In genomic region chr4:53551281-53551864, GRCh38 we compare ENCODE assay signal across 17 cellular contexts. TPM values are rescaled to one million over a fixed set of nuclear protein-coding genes. Genes with fewer than 3 reads are reported as not detected.
A peak's percentile ranks its signal among the peaks of the same experiment; 100 is the strongest.
DNase-seq lines count a peak whose midpoint lies in the region; ATAC-seq, FAIRE-seq and TF ChIP-seq lines count a peak whose summit lies in the region.
"Had no signal": no experiment of that assay in that cellular context is flagged by ENCODE, and none has a peak within 500 bp of the region (broad histone marks: within the 10 kb centered on the region; RNA-seq: fewer than 3 reads in every experiment).

No MANE protein-coding gene starts in this region.

- H3K36me3 ChIP-seq in IMR-90 (ENCODE audit: control insufficient read depth, insufficient read depth, low read length) (no peaks in the 10 kb centered on the region), endothelial cell of umbilical vein (ENCODE audit: control insufficient read depth in 2 of 2, extremely low read depth in 1 of 2, insufficient read depth in 2 of 2, low read length in 2 of 2) (no peaks in the 10 kb centered on the region), neural progenitor cell (no peaks in the 10 kb centered on the region)

- no peaks in the 10 kb centered on the region for H3K79me2 ChIP-seq in endothelial cell of umbilical vein (ENCODE audit: control insufficient read depth, insufficient read depth, low read length)
- H3K79me2 ChIP-seq in neural progenitor cell (ENCODE audit: low read depth) = no peaks in the 10 kb centered on the region

- no peak overlapping the region for H3K4me2 ChIP-seq in IMR-90 (ENCODE audit: low read depth, low read length)
- H3K4me2 ChIP-seq in endothelial cell of umbilical vein (ENCODE audit: insufficient read depth, low read length) = no peak overlapping the region
- H3K4me2 ChIP-seq in neural progenitor cell = no peak overlapping the region

- H3K27ac ChIP-seq in IMR-90 (ENCODE audit: insufficient read depth, low read length) (no peak overlapping the region), endothelial cell of umbilical vein (ENCODE audit: insufficient read depth, low read depth, low read length) (peak overlapping the region; percentile 20), neural progenitor cell (no peak overlapping the region)

- H3K18ac ChIP-seq in IMR-90 (ENCODE audit: low read depth, low read length) = no peak overlapping the region

- WGBS in IMR-90 (ENCODE audit: extremely low coverage in 2 of 2, insufficient read length in 1 of 2), 2 experiments = no CpG with 5 or more reads among the region's 7 CpGs

- no peak for FAIRE-seq in endothelial cell of umbilical vein (lab: Jason Lieb, UNC)
- FAIRE-seq: GM12892, H1 had no signal

- peaks cover 3% of the 10 kb centered on the region; the same call in 1 of the 2 replicates for H3K9me1 ChIP-seq in IMR-90 (ENCODE audit: insufficient read depth, low read length)
- H3K9me1 ChIP-seq in endothelial cell of umbilical vein (replicated peaks; ENCODE audit: control insufficient read depth, extremely low read depth, insufficient read depth, low read length) = no peaks in the 10 kb centered on the region

- POLR2A ChIA-PET in IMR-90 (lab: Charles Lee; ENCODE audit: unreplicated experiment) (no interaction called here), endothelial cell of umbilical vein (lab: Charles Lee) (no interaction called here)

- H4K91ac ChIP-seq in IMR-90 (ENCODE audit: insufficient read depth, low read depth, low read length) = no peak overlapping the region

- TF ChIP-seq POLR2A in IMR-90 (IDR thresholded peaks at IDR 0.05; ENCODE audit: low read depth, low read length) (no peak), endothelial cell of umbilical vein (IDR thresholded peaks at IDR 0.05; ENCODE audit: low read depth, low read length) (no peak)

- no peak overlapping the region for H3K14ac ChIP-seq in IMR-90 (replicated peaks; ENCODE audit: low read depth, low read length)

- H3K79me1 ChIP-seq in IMR-90 (ENCODE audit: low read depth in 1 of 2, low read length in 2 of 2) = no peaks in the 10 kb centered on the region; a peak in 1 of 4 replicates

- intact Hi-C loops in IMR-90 (cut with micrococcal nuclease) (no loop called here), endothelial cell of umbilical vein (cut with micrococcal nuclease) (loop anchor here (10.0 kb wide), 3 partner anchors 447 to 837 kb away; no protein-coding TSS in a partner anchor)

- no peaks in the 10 kb centered on the region for H3K9me3 Mint-ChIP-seq in osteocyte (ENCODE audit: unreplicated experiment)
- H3K9me3 Mint-ChIP-seq in neural progenitor cell = peaks cover 5% of the 10 kb centered on the region

- H2BK5ac ChIP-seq in IMR-90 (ENCODE audit: low read depth, low read length, poor library complexity, severe bottlenecking) = no peak overlapping the region

- no peak overlapping the region for H3K23ac ChIP-seq in IMR-90 (ENCODE audit: low read depth, low read length)

- H2AFZ ChIP-seq in IMR-90 (replicated peaks; ENCODE audit: low read length, poor library complexity) (no peak overlapping the region), endothelial cell of umbilical vein (ENCODE audit: low read depth, low read length) (no peak overlapping the region), neural progenitor cell (replicated peaks) (no peak overlapping the region)

- H3K36me3 Mint-ChIP-seq in osteocyte (ENCODE audit: unreplicated experiment) = no peaks in the 10 kb centered on the region
- H3K36me3 Mint-ChIP-seq in neural progenitor cell = no peaks in the 10 kb centered on the region
- H3K36me3 Mint-ChIP-seq: CD4-positive, alpha-beta memory T cell had no signal

- H3K56ac ChIP-seq in IMR-90 (ENCODE audit: extremely low read depth, insufficient read depth, low read length) = no peak overlapping the region

- H3K27ac Mint-ChIP-seq in osteocyte (ENCODE audit: unreplicated experiment) = peak overlapping the region; percentile 24
- H3K27ac Mint-ChIP-seq in neural progenitor cell = no peak overlapping the region
- H3K27ac Mint-ChIP-seq: CD4-positive, alpha-beta memory T cell had no signal

- no peak overlapping the region for H2BK120ac ChIP-seq in IMR-90 (ENCODE audit: low read depth, low read length)

- H3K4me1 Mint-ChIP-seq in osteocyte (ENCODE audit: unreplicated experiment) (peaks cover 24% of the 10 kb centered on the region), neural progenitor cell (peaks cover 6% of the 10 kb centered on the region)
- H3K4me1 Mint-ChIP-seq: CD4-positive, alpha-beta memory T cell had no signal

- H3F3A ChIP-seq in neural progenitor cell (ENCODE audit: low read depth) = no peaks in the 10 kb centered on the region

- H4K5ac ChIP-seq in IMR-90 (ENCODE audit: low read depth, low read length) = no peak overlapping the region

- no peak overlapping the region for H2AK9ac ChIP-seq in IMR-90 (replicated peaks; ENCODE audit: low read depth, low read length, poor library complexity)

- no peak for TF ChIP-seq RAD21 in IMR-90 (IDR thresholded peaks at IDR 0.05; ENCODE audit: low read length)

- H2BK15ac ChIP-seq in IMR-90 (ENCODE audit: low read depth, low read length) = no peak overlapping the region

- in situ Hi-C loops in IMR-90 (cut with MboI; ENCODE audit: low sequenced_read_pairs) = no loop called here

- H3K27me3 ChIP-seq in IMR-90 (ENCODE audit: control insufficient read depth, insufficient read depth, low read length) = no peaks in the 10 kb centered on the region
- no peaks in the 10 kb centered on the region for H3K27me3 ChIP-seq in endothelial cell of umbilical vein (ENCODE audit: control insufficient read depth in 2 of 2, insufficient read depth in 2 of 2, low read length in 2 of 2)
- no peaks in the 10 kb centered on the region for H3K27me3 ChIP-seq in neural progenitor cell

- H3K9me3 ChIP-seq in IMR-90 (ENCODE audit: control insufficient read depth, insufficient read depth, low read length) (no peaks in the 10 kb centered on the region), endothelial cell of umbilical vein (replicated peaks; ENCODE audit: control insufficient read depth, insufficient read depth, low read length) (no peaks in the 10 kb centered on the region), neural progenitor cell (ENCODE audit: low read depth) (no peaks in the 10 kb centered on the region)

- no peak for ATAC-seq in IMR-90 (ENCODE audit: low read depth)

- H3K4me3 Mint-ChIP-seq in osteocyte (ENCODE audit: unreplicated experiment) (no peak overlapping the region), neural progenitor cell (no peak overlapping the region)
- H3K4me3 Mint-ChIP-seq: CD4-positive, alpha-beta memory T cell had no signal

- H2AK5ac ChIP-seq in IMR-90 (ENCODE audit: low read depth, low read length) = peak overlapping the region; percentile 44; the same call in 1 of the 2 replicates

- TF ChIP-seq CTCF in IMR-90 (conservative IDR thresholded peaks at IDR 0.05; ENCODE audit: low read depth, low read length) (no peak), endothelial cell of umbilical vein (IDR thresholded peaks at IDR 0.05; ENCODE audit: extremely low read depth in 1 of 2, insufficient read depth in 1 of 2, low read depth in 1 of 2, low read length in 2 of 2) (no peak), osteocyte (IDR thresholded peaks at IDR 0.05) (no peak), neural progenitor cell (IDR thresholded peaks at IDR 0.05) (no peak)

- H3K27me3 Mint-ChIP-seq in osteocyte (ENCODE audit: unreplicated experiment) (no peaks in the 10 kb centered on the region), neural progenitor cell (ENCODE audit: insufficient read depth, low read depth) (peaks cover 3% of the 10 kb centered on the region)

- no peak overlapping the region for H2BK20ac ChIP-seq in IMR-90 (ENCODE audit: low read depth, low read length)

- BruUV-seq in IMR-90 (replicated peaks; lab: Mats Ljungman, UMichigan) (no TSS peak), endothelial cell of umbilical vein (replicated peaks; lab: Mats Ljungman, UMichigan) (no TSS peak)

- H3K4me3 ChIP-seq in IMR-90 (ENCODE audit: insufficient read depth, low read depth, low read length) (no peak overlapping the region), endothelial cell of umbilical vein (replicated peaks in 1 of 3; ENCODE audit: insufficient read depth in 1 of 3, low read depth in 1 of 3, low read length in 3 of 3) (no peak overlapping the region), neural progenitor cell (no peak overlapping the region)

- DNase-seq in IMR-90 (no peak), endothelial cell of umbilical vein (ENCODE audit: low read depth, low spot score) (no peak), osteocyte (ENCODE audit: extremely low spot score, unreplicated experiment) (no peak), neural progenitor cell (ENCODE audit: low spot score) (no peak), GDM1 (lab: John Stamatoyannopoulos, UW) (no peak)
- no peak for DNase-seq in effector CD4-positive, alpha-beta T cell
- DNase-seq: C1 segment of cervical spinal cord; Calu3; CD4-positive, alpha-beta memory T cell; COR-L47; DMS53; DMS79 treated with DMSO at 0.1 percent for 48 hours; H7 had no signal

- H3K4ac ChIP-seq in IMR-90 (ENCODE audit: low read depth, low read length) = no peak overlapping the region

- H4K8ac ChIP-seq in IMR-90 (ENCODE audit: low read depth in 2 of 2, low read length in 2 of 2) = no peak overlapping the region

- dilution Hi-C loops in IMR-90 (cut with HindIII; ENCODE audit: low sequenced_read_pairs, unreplicated experiment) (no loop called here), endothelial cell of umbilical vein (cut with MboI; ENCODE audit: extremely low pct_ligation_motif_present, low sequenced_read_pairs) (no loop called here)

- H4K20me1 ChIP-seq in IMR-90 (ENCODE audit: insufficient read depth, low read length) (no peaks in the 10 kb centered on the region), endothelial cell of umbilical vein (replicated peaks; ENCODE audit: control insufficient read depth, extremely low read depth, insufficient read depth, low read length) (no peaks in the 10 kb centered on the region), neural progenitor cell (ENCODE audit: low read depth) (no peaks in the 10 kb centered on the region)

- no peak overlapping the region for H3K9ac ChIP-seq in IMR-90 (ENCODE audit: low read depth, low read length)
- no peak overlapping the region for H3K9ac ChIP-seq in endothelial cell of umbilical vein (replicated peaks; ENCODE audit: extremely low read depth, insufficient read depth, low read length)
- H3K9ac ChIP-seq in neural progenitor cell = no peak overlapping the region

- peaks cover 1% of the 10 kb centered on the region; the same call in 1 of the 2 replicates for H3K4me1 ChIP-seq in IMR-90 (ENCODE audit: control insufficient read depth, insufficient read depth, low read length)
- peaks cover 26% of the 10 kb centered on the region for H3K4me1 ChIP-seq in endothelial cell of umbilical vein (ENCODE audit: control insufficient read depth, extremely low read depth, insufficient read depth, low read length)
- no peaks in the 10 kb centered on the region for H3K4me1 ChIP-seq in neural progenitor cell

- CTCF ChIA-PET in IMR-90 (lab: Yijun Ruan, JAX) = no interaction called here
- CTCF ChIA-PET in endothelial cell of umbilical vein (lab: Charles Lee) = interaction anchor here (0.7 to 1.5 kb wide), 5 partner anchors 10 to 535 kb away, joined by 3 to 8 read pairs (median 3); no protein-coding TSS in a partner anchor

RNA-seq across cellular contexts. Expression of gene LNX1, which starts 39.9 kb away (rescaled TPM):
- total RNA-seq in IMR-90 (2012; rRNA removed) (0.28 and 0.36 TPM in 2 replicates), endothelial cell of umbilical vein (1.3 and 1.9 TPM in 2 replicates), osteocyte (0.24 and 0.44 TPM in 2 replicates), neural progenitor cell (ENCODE audit: low replicate concordance) (0.34 and 0.43 TPM in 2 replicates)
- polyA plus RNA-seq in IMR-90 (2012; rRNA removed) (0.15 and 0.19 TPM in 2 replicates), endothelial cell of umbilical vein (0.49 and 0.72 TPM in 2 replicates)
- polyA plus RNA-seq in IMR-90 (2012; cell fraction: cytosol; rRNA removed) = 0.08 and 0.14 TPM in 2 replicates
- 0.48 and 1.6 TPM in 2 replicates for polyA plus RNA-seq in IMR-90 (2012; cell fraction: nucleus; rRNA removed; ENCODE audit: low replicate concordance)
- polyA plus RNA-seq in endothelial cell of umbilical vein (2011; cell fraction: cytosol; rRNA removed) = 0.58 and 0.72 TPM in 2 replicates
- polyA plus RNA-seq in endothelial cell of umbilical vein (2011; cell fraction: nucleus; rRNA removed) = 0.54 and 0.94 TPM in 2 replicates
- 1.5 and 2.0 TPM in 2 replicates for polyA plus RNA-seq in endothelial cell of umbilical vein (2012)
- 1.00 and 2.2 TPM in 2 replicates for polyA minus RNA-seq in endothelial cell of umbilical vein
- not detected for polyA minus RNA-seq in endothelial cell of umbilical vein (2011; cell fraction: cytosol; rRNA and poly(A)+ RNA removed)
- 1.1 and 2.0 TPM in 2 replicates for polyA minus RNA-seq in endothelial cell of umbilical vein (2011; cell fraction: nucleus; rRNA and poly(A)+ RNA removed)
- total RNA-seq: A673; CD4-positive, alpha-beta memory T cell; G401 had no signal
